In genomic region chr16:50630394-50631020, GRCh38 we compare ENCODE assay signal across 10 cellular contexts. TPM values are rescaled to one million over a fixed set of nuclear protein-coding genes. Genes with fewer than 3 reads are reported as not detected.
"Had no signal": no experiment of that assay in that cellular context is flagged by ENCODE, and none has a peak within 500 bp of the region (broad histone marks: within the 10 kb centered on the region; RNA-seq: fewer than 3 reads in every experiment).

No MANE protein-coding gene starts in this region.

- H3K36me3 Mint-ChIP-seq: IgD-negative memory B cell had no signal

- H3K9me3 Mint-ChIP-seq: HFFc6, IgD-negative memory B cell had no signal

- H2AFZ ChIP-seq: GM23248 had no signal

- H3K9me3 ChIP-seq: HAP-1 had no signal

- H3K4me3 Mint-ChIP-seq: HFFc6 had no signal

- H3K36me3 ChIP-seq: HAP-1 had no signal

- DNase-seq: GM23248, GOT3, HFFc6, KBM-7 had no signal

- H3K4me1 ChIP-seq: HAP-1 had no signal

- H3K4me3 ChIP-seq: GM23248, HAP-1 had no signal

- ATAC-seq: HCT116 had no signal

- H3K9ac ChIP-seq: GM23248 had no signal

- H3K27ac ChIP-seq: GM23248, HL-60 had no signal

- H3K27ac Mint-ChIP-seq: HFFc6 had no signal

RNA-seq across cellular contexts. Expression of gene SNX20, which starts 50.6 kb away (rescaled TPM):
- total RNA-seq: GM23248, H4, HFFc6, HT1080 had no signal
- polyA plus RNA-seq: GM23248 had no signal
